Comparison of ENCODE assay signal across 34 cellular contexts in genomic region chr11:132196928-132197327, GRCh38.
"Had no signal": no experiment of that assay in that cellular context is flagged by ENCODE, and none has a peak within 500 bp of the region (broad histone marks: within the 10 kb centered on the region; RNA-seq: fewer than 3 reads in every experiment).

No MANE protein-coding gene starts in this region.

- DNase-seq: Karpas-422, Kasumi-1, MG63, MM.1S, MV-4-11, NCI-H1048, NCI-H1092, NCI-H1092 treated with DMSO at 0.1 percent for 48 hours, NCI-H1105, NCI-H1105 treated with DMSO at 0.1 percent for 48 hours, NCI-H1417 treated with DMSO at 0.1 percent for 48 hours, NCI-H1436, NCI-H1436 treated with DMSO at 0.1 percent for 48 hours, NCI-H146, NCI-H1694, NCI-H1694 treated with DMSO at 0.1 percent for 48 hours, NCI-H187, NCI-H187 treated with DMSO at 0.1 percent for 48 hours, NCI-H1930, NCI-H2029, NCI-H2029 treated with DMSO at 0.1 percent for 48 hours, NCI-H2081, NCI-H2081 treated with DMSO at 0.1 percent for 48 hours, NCI-H2107, NCI-H2171, NCI-H2171 treated with DMSO at 0.1 percent for 48 hours, NCI-H2227 treated with DMSO at 0.1 percent for 48 hours, NCI-H226, NCI-H345, NCI-H446, NCI-H446 treated with DMSO at 0.1 percent for 48 hours, NCI-H510A, NCI-H510A treated with DMSO at 0.1 percent for 48 hours, NCI-H524 had no signal

- H3K4me3 ChIP-seq: MG63 had no signal

- H3K27me3 ChIP-seq: MG63 had no signal

- H3K9me3 ChIP-seq: MG63 had no signal

- H3K36me3 ChIP-seq: MG63 had no signal
